ENCODE assay signal across 2 cellular contexts in genomic region chr21:33645730-33646129, GRCh38.
TF ChIP-seq lines count a peak whose summit lies in the region.

No MANE protein-coding gene starts in this region.

TF ChIP-seq in Ishikawa, 13 proteins besides CTCF, POLR2A, EP300 and RAD21:
- no peak for TF ChIP-seq USF1 (IDR thresholded peaks at IDR 0.05)
- TF ChIP-seq CREB1 (IDR thresholded peaks at IDR 0.05; ENCODE audit: low read depth) = no peak
- no peak for TF ChIP-seq MAX (IDR thresholded peaks at IDR 0.05)
- TF ChIP-seq TAF1 (IDR thresholded peaks at IDR 0.05; ENCODE audit: low read depth) = no peak
- peak; percentile 93 for TF ChIP-seq CEBPB (IDR thresholded peaks at IDR 0.05)
- TF ChIP-seq TCF12 (IDR thresholded peaks at IDR 0.05; ENCODE audit: low read depth) = no peak
TF ChIP-seq in Ishikawa: peak in this region for 1.

TF ChIP-seq in H1, 55 proteins besides CTCF, POLR2A, EP300 and RAD21:
- TF ChIP-seq CEBPB (IDR thresholded peaks at IDR 0.05; ENCODE audit: low read depth, low read length) (peak; percentile 93), BCL11A (IDR thresholded peaks at IDR 0.05; ENCODE audit: low read depth in 2 of 2, low read length in 2 of 2) (no peak), E2F6 (IDR thresholded peaks at IDR 0.05) (no peak), YY1 (IDR thresholded peaks at IDR 0.05; ENCODE audit: low read depth, low read length) (no peak), RNF2 (IDR thresholded peaks at IDR 0.05; ENCODE audit: borderline replicate concordance, low read depth, low read length, missing control alignments, poor library complexity, severe bottlenecking) (no peak), TAF1 (IDR thresholded peaks at IDR 0.05; ENCODE audit: low read depth, low read length) (no peak), TBP (IDR thresholded peaks at IDR 0.05; ENCODE audit: low read depth, low read length) (no peak), USF2 (IDR thresholded peaks at IDR 0.05; ENCODE audit: low read length) (no peak)
